ENCODE assay signal across 8 cellular contexts in genomic region chr6:38194589-38194988, GRCh38.
"Had no signal": no experiment of that assay in that cellular context is flagged by ENCODE, and none has a peak within 500 bp of the region (broad histone marks: within the 10 kb centered on the region; RNA-seq: fewer than 3 reads in every experiment).

No MANE protein-coding gene starts in this region.

- DNase-seq: H7, HFFc6 had no signal

- H3K4me2 ChIP-seq: GM23338 had no signal

- H3K4me3 Mint-ChIP-seq: GM23338, HFFc6 had no signal

- ATAC-seq: GM23338, HCT116, HepG2 had no signal

- H3K9me3 ChIP-seq: HAP-1 had no signal

- H3K4me3 ChIP-seq: GM23338, HAP-1 had no signal

- H3K9me3 Mint-ChIP-seq: GM23338, HFFc6, IgD-negative memory B cell had no signal

- H3K4me1 Mint-ChIP-seq: IgD-negative memory B cell had no signal

- H3K27ac Mint-ChIP-seq: HFFc6, IgD-negative memory B cell had no signal

- H3K27me3 Mint-ChIP-seq: IgD-negative memory B cell had no signal

- H3K36me3 ChIP-seq: HAP-1 had no signal

- H2AFZ ChIP-seq: GM23338 had no signal

- H3K27ac ChIP-seq: HL-60 had no signal
